Comparison of ENCODE assay signal across 1 cellular context in genomic region chr19:18167975-18168645, GRCh38.
TF ChIP-seq lines count a peak whose summit lies in the region.

No MANE protein-coding gene starts in this region.

TF ChIP-seq in HCT116, 20 proteins besides CTCF, POLR2A, EP300 and RAD21 (continued from another document):
- no peak for TF ChIP-seq CBX3 (IDR thresholded peaks at IDR 0.05; ENCODE audit: low read depth)
- no peak for TF ChIP-seq FOSL1 (IDR thresholded peaks at IDR 0.05; ENCODE audit: low read depth)
- no peak for TF ChIP-seq EZH2 (IDR thresholded peaks at IDR 0.05)
